22 cellular contexts compared by ENCODE assay signal in the genomic region with DNA sequence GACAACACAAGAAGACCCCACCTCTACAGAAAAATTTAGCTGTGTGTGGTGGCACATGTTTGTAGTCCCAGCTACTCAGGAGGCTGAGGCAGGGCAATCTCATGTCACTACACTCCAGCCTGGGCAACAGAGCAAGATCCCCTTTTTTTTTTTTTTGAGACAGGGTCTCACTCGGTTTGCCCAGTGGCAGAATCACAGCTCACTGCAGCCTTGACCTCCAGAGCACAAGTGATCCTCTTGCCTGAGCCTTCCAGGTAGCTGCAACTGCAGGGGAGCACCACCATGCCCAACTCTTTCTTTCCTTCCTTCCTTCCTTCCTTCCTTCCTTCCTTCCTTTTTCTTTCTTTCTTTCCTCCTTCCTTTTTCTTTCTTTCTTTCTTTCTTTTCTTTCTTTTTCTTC. TPM values are rescaled to one million over a fixed set of nuclear protein-coding genes. Genes with fewer than 3 reads are reported as not detected.
A peak's percentile ranks its signal among the peaks of the same experiment; 100 is the strongest.
DNase-seq lines count a peak whose midpoint lies in the region; ATAC-seq, FAIRE-seq and TF ChIP-seq lines count a peak whose summit lies in the region.
"Had no signal": no experiment of that assay in that cellular context is flagged by ENCODE, and none has a peak within 500 bp of the region (broad histone marks: within the 10 kb centered on the region; RNA-seq: fewer than 3 reads in every experiment).

No MANE protein-coding gene starts in this region.

- H3K4me3 ChIP-seq in HEK293 (ENCODE audit: low read depth, low read length): no peak overlapping the region
- H3K4me3 ChIP-seq in K562: no peak overlapping the region
- no peak overlapping the region for H3K4me3 ChIP-seq in spleen
- H3K4me3 ChIP-seq: A549; BLaER1 treated with 17β-estradiol and CSF1 and Interleukin-3, amounts not matched to agents 10 nM and 100 nM; SJSA1 had no signal

- POLR2A ChIA-PET in HEK293 (lab: Yijun Ruan, JAX): no interaction called here
- POLR2A ChIA-PET in K562 (lab: Yijun Ruan, JAX): interaction anchor here (0.6 kb wide), 1 partner anchor 169 kb away, joined by 3 read pairs; no protein-coding TSS in a partner anchor
- POLR2A ChIA-PET in naive thymus-derived CD8-positive, alpha-beta T cell (lab: Charles Lee): no interaction called here

- no peak for TF ChIP-seq RAD21 in K562 (CRISPR knock-in tag; conservative IDR thresholded peaks at IDR 0.05 in 1 of 2, IDR thresholded peaks at IDR 0.05 in 1 of 2)

- H3K4me2 ChIP-seq in K562 (ENCODE audit: insufficient read depth, low read length): no peak overlapping the region
- H3K4me2 ChIP-seq: A549 had no signal

- no TSS peak for BruUV-seq in K562 (replicated peaks; lab: Mats Ljungman, UMichigan)

- no peak overlapping the region for H2AFZ ChIP-seq in K562 (ENCODE audit: low read depth, low read length)

- ATAC-seq in K562: no peak
- no peak for ATAC-seq in naive thymus-derived CD8-positive, alpha-beta T cell
- ATAC-seq: A549, HCT116 had no signal

- H3K27ac Mint-ChIP-seq in naive thymus-derived CD8-positive, alpha-beta T cell: peak overlapping the region in 1 of 10 donors; percentile 33
- H3K27ac Mint-ChIP-seq: CD4-positive, alpha-beta T cell had no signal

- CTCF ChIA-PET in HEK293 (lab: Yijun Ruan, JAX) (no interaction called here), K562 (lab: Yijun Ruan, JAX; ENCODE audit: low intra/inter-chr PET ratio) (no interaction called here)

- TF ChIP-seq POLR2A in K562 (conservative IDR thresholded peaks at IDR 0.05) (no peak), spleen (IDR thresholded peaks at IDR 0.05) (no peak)

- intact Hi-C loops in K562 (cut with micrococcal nuclease) (no loop called here), spleen (cut with DNase I; ENCODE audit: low total_unique reads) (no loop called here)

- H3K27me3 Mint-ChIP-seq in naive thymus-derived CD8-positive, alpha-beta T cell: peaks cover 4 to 9% (median 8%) of the 10 kb centered on the region in 5 donors

- H3K9me3 ChIP-seq in HEK293 (ENCODE audit: control insufficient read depth, insufficient read depth, low read depth, low read length): no peaks in the 10 kb centered on the region
- 0 out of 2 replicates have a peak, but pooled peaks cover 3% of the 10 kb centered on the region for H3K9me3 ChIP-seq in K562 (replicated peaks; ENCODE audit: control insufficient read depth, insufficient read depth, low read depth, low read length)
- no peaks in the 10 kb centered on the region for H3K9me3 ChIP-seq in spleen
- H3K9me3 ChIP-seq: A549; BLaER1 treated with 17β-estradiol and CSF1 and Interleukin-3, amounts not matched to agents 10 nM and 100 nM; SJSA1 had no signal

- H3K36me3 Mint-ChIP-seq in naive thymus-derived CD8-positive, alpha-beta T cell: no peaks in the 10 kb centered on the region

- no peaks in the 10 kb centered on the region for H3K36me3 ChIP-seq in HEK293 (ENCODE audit: control insufficient read depth in 2 of 2, insufficient read depth in 1 of 2, low read length in 2 of 2)
- no peaks in the 10 kb centered on the region for H3K36me3 ChIP-seq in K562 (ENCODE audit: control insufficient read depth, insufficient read depth, low read length)
- H3K36me3 ChIP-seq in spleen: no peaks in the 10 kb centered on the region
- H3K36me3 ChIP-seq: SJSA1 had no signal

- TF ChIP-seq EP300 in K562 (IDR thresholded peaks at IDR 0.05; ENCODE audit: low read length): no peak

- no peaks in the 10 kb centered on the region for H3K79me2 ChIP-seq in K562 (ENCODE audit: control insufficient read depth, insufficient read depth, low read length)

- no peak for FAIRE-seq in K562 (lab: Jason Lieb, UNC)
- FAIRE-seq: A549, D721Med, GM18507 had no signal

- WGBS in K562 (ENCODE audit: insufficient coverage, low coverage, missing lambda C conversion rate): 0% methylated on average over 1 of the region's 1 CpG
- 44 to 86% (median 55%) methylated on average over 1 of the region's 1 CpG for WGBS in spleen, 5 donors

- no peak overlapping the region for H3K27ac ChIP-seq in HEK293 (ENCODE audit: extremely low read depth, low read depth, low read length)
- no peak overlapping the region for H3K27ac ChIP-seq in K562 (ENCODE audit: extremely low read depth, low read depth, low read length)
- H3K27ac ChIP-seq in spleen: no peak overlapping the region
- H3K27ac ChIP-seq: A549, SJSA1 had no signal

- peaks cover 10 to 24% of the 10 kb centered on the region in 2 experiments; a peak in 4 of 5 replicates for H3K27me3 ChIP-seq in K562 (ENCODE audit: control insufficient read depth in 2 of 2, insufficient read depth in 2 of 2, low read length in 2 of 2)
- peaks cover 0 to 14% (median 3%) of the 10 kb centered on the region in 7 donors for H3K27me3 ChIP-seq in spleen (replicated peaks in 1 of 7)

- peaks cover 0 to 13% (median 6%) of the 10 kb centered on the region in 4 donors for H3K4me1 Mint-ChIP-seq in naive thymus-derived CD8-positive, alpha-beta T cell

- no peaks in the 10 kb centered on the region for H3K9me1 ChIP-seq in K562 (ENCODE audit: control insufficient read depth, insufficient read depth, low read length)

- H3K9ac ChIP-seq in K562 (ENCODE audit: insufficient read depth in 1 of 2, low read depth in 2 of 2, low read length in 2 of 2): no peak overlapping the region
- H3K9ac ChIP-seq: BLaER1 treated with 17β-estradiol and CSF1 and Interleukin-3, amounts not matched to agents 10 nM and 100 nM had no signal

- TF ChIP-seq CTCF in HEK293 (tag by site-specific recombination; IDR thresholded peaks at IDR 0.05): no peak
- no peak for TF ChIP-seq CTCF in K562 (IDR thresholded peaks at IDR 0.05 in 2 of 3, conservative IDR thresholded peaks at IDR 0.05 in 1 of 3; ENCODE audit: insufficient read depth in 2 of 3, low read depth in 1 of 3, low read length in 3 of 3)
- TF ChIP-seq CTCF in spleen (IDR thresholded peaks at IDR 0.05 in 8 of 11, conservative IDR thresholded peaks at IDR 0.05 in 3 of 11): no peak

- H3K4me3 Mint-ChIP-seq in naive thymus-derived CD8-positive, alpha-beta T cell: no peak overlapping the region
- H3K4me3 Mint-ChIP-seq: CD4-positive, alpha-beta T cell had no signal

- no peak for DNase-seq in K562 (ENCODE audit: extremely low read depth in 1 of 4, low spot score in 3 of 4)
- peak; percentile 11 for DNase-seq in spleen
- DNase-seq in naive thymus-derived CD8-positive, alpha-beta T cell: no peak
- DNase-seq in activated CD8-positive, alpha-beta memory T cell treated with anti-CD3 and anti-CD28 coated beads, Interleukin-2, amount 50 U/mL, for 4 hours: no peak
- DNase-seq: AML-193; CD4-positive, alpha-beta T cell; KBM-7; MM.1S; NCI-H2029; NCI-H446 treated with DMSO at 0.1 percent for 48 hours; NCI-H526; Right ventricle myocardium superior; RPMI8226 had no signal

- no peaks in the 10 kb centered on the region for H4K20me1 ChIP-seq in K562 (replicated peaks; ENCODE audit: control insufficient read depth, insufficient read depth, low read length)
- H4K20me1 ChIP-seq: BLaER1 treated with 17β-estradiol and CSF1 and Interleukin-3, amounts not matched to agents 10 nM and 100 nM had no signal

- in situ Hi-C loops in K562 (cut with MboI): no loop called here

- no peaks in the 10 kb centered on the region for H3K4me1 ChIP-seq in HEK293 (ENCODE audit: control insufficient read depth, insufficient read depth, low read length)
- peaks cover 0 to 3% of the 10 kb centered on the region in 2 experiments; a peak in 1 of 5 replicates for H3K4me1 ChIP-seq in K562 (replicated peaks in 1 of 2; ENCODE audit: control insufficient read depth in 2 of 2, insufficient read depth in 2 of 2, low read length in 2 of 2)
- peaks cover 0 to 18% (median 6%) of the 10 kb centered on the region in 6 donors for H3K4me1 ChIP-seq in spleen
- H3K4me1 ChIP-seq: A549, SJSA1 had no signal

- no peaks in the 10 kb centered on the region for H3K9me3 Mint-ChIP-seq in naive thymus-derived CD8-positive, alpha-beta T cell
- H3K9me3 Mint-ChIP-seq: CD4-positive, alpha-beta T cell had no signal

RNA-seq across cellular contexts. Expression of gene CLEC4G, which starts 4.2 kb away (rescaled TPM):
- total RNA-seq in K562 (2011; cell fraction: chromatin; rRNA removed; ENCODE audit: low replicate concordance): not detected in 2 replicates
- not detected in 2 replicates for total RNA-seq in K562 (2011; cell fraction: nucleolus; rRNA removed)
- not detected in 2 replicates for total RNA-seq in K562 (2011; cell fraction: nucleoplasm; rRNA removed)
- total RNA-seq in K562 (2014; rRNA removed) (not detected in 2 replicates), K562 (2014; rRNA removed; fragmentation: Illumina TruSeq; extraction: Trizol) (not detected in 2 replicates), K562 (2015; rRNA removed; fragmentation: Illumina TruSeq; extraction: Trizol) (not detected in 2 replicates), K562 (2021) (not detected in 2 replicates), spleen (1 to 10 TPM in 3 of 7 donors, under 1 TPM in 3, not detected in 1; 0.34 to 4.0 (median 0.88) TPM)
- polyA plus RNA-seq in K562 (2011; rRNA removed) (not detected in 2 replicates), K562 (2014; fragmentation: Illumina TruSeq; extraction: Trizol) (not detected in 2 replicates), K562 (2014; fragmentation: Nextera tagmentation; extraction: Ambion mirVana) (not detected), K562 (2014; rRNA removed) (not detected in 2 replicates), spleen (1 to 10 TPM in 2 of 3 donors, under 1 TPM in 1; 0.50 to 1.3 (median 1.0) TPM)
- polyA plus RNA-seq in K562 (2011; cell fraction: cytosol; rRNA removed): not detected in 2 replicates
- not detected in 2 replicates for polyA plus RNA-seq in K562 (2011; cell fraction: nucleus; rRNA removed)
- not detected in 2 replicates for polyA plus RNA-seq in K562 (2012)
- polyA minus RNA-seq in K562 (2011; rRNA and poly(A)+ RNA removed): not detected in 2 replicates
- not detected in 2 replicates for polyA minus RNA-seq in K562 (2011; cell fraction: cytosol; rRNA and poly(A)+ RNA removed)
- polyA minus RNA-seq in K562 (2011; cell fraction: nucleus; rRNA and poly(A)+ RNA removed): not detected in 2 replicates
- total RNA-seq in naive thymus-derived CD8-positive, alpha-beta T cell: not detected
- polyA plus RNA-seq in naive thymus-derived CD8-positive, alpha-beta T cell: not detected
- total RNA-seq: CD4-positive, alpha-beta T cell; H4; HT-29; SJSA1 had no signal
- polyA plus RNA-seq: A549 had no signal

RNA-seq across cellular contexts. Expression of gene CD209, which starts 11.2 kb away (rescaled TPM):
- not detected in 2 replicates for total RNA-seq in K562 (2011; cell fraction: chromatin; rRNA removed; ENCODE audit: low replicate concordance)
- total RNA-seq in K562 (2011; cell fraction: nucleolus; rRNA removed): not detected in 2 replicates
- total RNA-seq in K562 (2011; cell fraction: nucleoplasm; rRNA removed): not detected in 2 replicates
- total RNA-seq in K562 (2014; rRNA removed) (not detected in 2 replicates), K562 (2014; rRNA removed; fragmentation: Illumina TruSeq; extraction: Trizol) (not detected in 2 replicates), K562 (2015; rRNA removed; fragmentation: Illumina TruSeq; extraction: Trizol) (not detected in 2 replicates), K562 (2021) (not detected in 2 replicates), spleen (10 to 100 TPM in 2 of 7 donors, 1 to 10 TPM in 5; 1.1 to 22.2 (median 2.2) TPM)
- polyA plus RNA-seq in K562 (2011; rRNA removed) (0.01 TPM in 2 replicates), K562 (2014; fragmentation: Illumina TruSeq; extraction: Trizol) (not detected in 2 replicates), K562 (2014; fragmentation: Nextera tagmentation; extraction: Ambion mirVana) (not detected), K562 (2014; rRNA removed) (not detected in 2 replicates), spleen (under 1 TPM; 0.42 to 0.56 (median 0.46) TPM)
- polyA plus RNA-seq in K562 (2011; cell fraction: cytosol; rRNA removed): 0.01 and 0.04 TPM in 2 replicates
- polyA plus RNA-seq in K562 (2011; cell fraction: nucleus; rRNA removed): not detected in 2 replicates
- 0.04 TPM in 1 of 2 replicates, not detected in the other for polyA plus RNA-seq in K562 (2012)
- polyA minus RNA-seq in K562 (2011; rRNA and poly(A)+ RNA removed): not detected in 2 replicates
- not detected in 2 replicates for polyA minus RNA-seq in K562 (2011; cell fraction: cytosol; rRNA and poly(A)+ RNA removed)
- polyA minus RNA-seq in K562 (2011; cell fraction: nucleus; rRNA and poly(A)+ RNA removed): not detected in 2 replicates
- total RNA-seq in naive thymus-derived CD8-positive, alpha-beta T cell: under 1 TPM; 0.11 to 0.26 TPM
- polyA plus RNA-seq in naive thymus-derived CD8-positive, alpha-beta T cell: not detected
- total RNA-seq: CD4-positive, alpha-beta T cell; HT-29; SJSA1 had no signal
- polyA plus RNA-seq: A549 had no signal

RNA-seq across cellular contexts. Expression of gene CLEC4M, which starts 26.9 kb away (rescaled TPM):
- total RNA-seq in K562 (2011; cell fraction: chromatin; rRNA removed; ENCODE audit: low replicate concordance): 0.37 and 0.69 TPM in 2 replicates
- 0.53 and 0.83 TPM in 2 replicates for total RNA-seq in K562 (2011; cell fraction: nucleolus; rRNA removed)
- total RNA-seq in K562 (2011; cell fraction: nucleoplasm; rRNA removed): 0.23 TPM in 1 of 2 replicates, not detected in the other
- total RNA-seq in K562 (2014; rRNA removed) (not detected in 2 replicates), K562 (2014; rRNA removed; fragmentation: Illumina TruSeq; extraction: Trizol) (not detected in 2 replicates), K562 (2015; rRNA removed; fragmentation: Illumina TruSeq; extraction: Trizol) (not detected in 2 replicates), K562 (2021) (0.27 TPM in 1 of 2 replicates, not detected in the other), spleen (1 to 10 TPM in 1 of 7 donors, under 1 TPM in 1, not detected in 5; 0.89 to 3.3 TPM)
- polyA plus RNA-seq in K562 (2011; rRNA removed) (0.18 and 0.62 TPM in 2 replicates), K562 (2014; fragmentation: Illumina TruSeq; extraction: Trizol) (not detected in 2 replicates), K562 (2014; fragmentation: Nextera tagmentation; extraction: Ambion mirVana) (under 1 TPM in 1 of 2 experiments, not detected in 1; 0.08 TPM), K562 (2014; rRNA removed) (not detected in 2 replicates), spleen (under 1 TPM in 2 of 3 donors, not detected in 1; 0.12 to 0.26 TPM)
- 0.19 and 0.32 TPM in 2 replicates for polyA plus RNA-seq in K562 (2011; cell fraction: cytosol; rRNA removed)
- 2.4 and 4.7 TPM in 2 replicates for polyA plus RNA-seq in K562 (2011; cell fraction: nucleus; rRNA removed)
- 0.05 and 0.58 TPM in 2 replicates for polyA plus RNA-seq in K562 (2012)
- polyA minus RNA-seq in K562 (2011; rRNA and poly(A)+ RNA removed): 0.27 TPM in 1 of 2 replicates, not detected in the other
- not detected in 2 replicates for polyA minus RNA-seq in K562 (2011; cell fraction: cytosol; rRNA and poly(A)+ RNA removed)
- polyA minus RNA-seq in K562 (2011; cell fraction: nucleus; rRNA and poly(A)+ RNA removed): not detected in 2 replicates
- not detected for total RNA-seq in naive thymus-derived CD8-positive, alpha-beta T cell
- not detected for polyA plus RNA-seq in naive thymus-derived CD8-positive, alpha-beta T cell
- total RNA-seq: CD4-positive, alpha-beta T cell; H4; HT-29; Right ventricle myocardium superior; SJSA1 had no signal
- polyA plus RNA-seq: A549 had no signal

RNA-seq across cellular contexts. Expression of gene FCER2, which starts 34.2 kb away (rescaled TPM):
- total RNA-seq in K562 (2011; cell fraction: chromatin; rRNA removed; ENCODE audit: low replicate concordance): 0.19 TPM in 1 of 2 replicates, not detected in the other
- not detected in 2 replicates for total RNA-seq in K562 (2011; cell fraction: nucleolus; rRNA removed)
- not detected in 2 replicates for total RNA-seq in K562 (2011; cell fraction: nucleoplasm; rRNA removed)
- total RNA-seq in K562 (2014; rRNA removed) (not detected in 2 replicates), K562 (2014; rRNA removed; fragmentation: Illumina TruSeq; extraction: Trizol) (not detected in 2 replicates), K562 (2015; rRNA removed; fragmentation: Illumina TruSeq; extraction: Trizol) (not detected in 2 replicates), K562 (2021) (0.11 and 0.38 TPM in 2 replicates), spleen (100 to 1,000 TPM in 1 of 7 donors, 10 to 100 TPM in 6; 26.4 to 121 (median 47.0) TPM)
- polyA plus RNA-seq in K562 (2011; rRNA removed) (not detected in 2 replicates), K562 (2014; fragmentation: Illumina TruSeq; extraction: Trizol) (not detected in 2 replicates), K562 (2014; fragmentation: Nextera tagmentation; extraction: Ambion mirVana) (not detected), K562 (2014; rRNA removed) (not detected in 2 replicates), spleen (100 to 1,000 TPM in 2 of 3 donors, 10 to 100 TPM in 1; 48.0 to 108 (median 105) TPM)
- 0.04 TPM in 2 replicates for polyA plus RNA-seq in K562 (2011; cell fraction: cytosol; rRNA removed)
- polyA plus RNA-seq in K562 (2011; cell fraction: nucleus; rRNA removed): 0.17 TPM in 1 of 2 replicates, not detected in the other
- polyA plus RNA-seq in K562 (2012): 0.17 TPM in 1 of 2 replicates, not detected in the other
- polyA minus RNA-seq in K562 (2011; rRNA and poly(A)+ RNA removed): not detected in 2 replicates
- polyA minus RNA-seq in K562 (2011; cell fraction: cytosol; rRNA and poly(A)+ RNA removed): not detected in 2 replicates
- polyA minus RNA-seq in K562 (2011; cell fraction: nucleus; rRNA and poly(A)+ RNA removed): not detected in 2 replicates
- 1 to 10 TPM; 1.7 to 2.3 TPM for total RNA-seq in naive thymus-derived CD8-positive, alpha-beta T cell
- polyA plus RNA-seq in naive thymus-derived CD8-positive, alpha-beta T cell: under 1 TPM in 2 of 3 donors, not detected in 1; 0.23 to 0.38 TPM
- total RNA-seq: CD4-positive, alpha-beta T cell; H4; HT-29; SJSA1 had no signal
- polyA plus RNA-seq: A549 had no signal

RNA-seq across cellular contexts. Expression of gene TRAPPC5, which starts 55.5 kb away (rescaled TPM):
- 2.3 and 11.2 TPM in 2 replicates for total RNA-seq in K562 (2011; cell fraction: chromatin; rRNA removed; ENCODE audit: low replicate concordance)
- 11.8 and 15.7 TPM in 2 replicates for total RNA-seq in K562 (2011; cell fraction: nucleolus; rRNA removed)
- total RNA-seq in K562 (2011; cell fraction: nucleoplasm; rRNA removed): 8.2 and 13.0 TPM in 2 replicates
- total RNA-seq in K562 (2014; rRNA removed) (76.2 and 82.6 TPM in 2 replicates), K562 (2014; rRNA removed; fragmentation: Illumina TruSeq; extraction: Trizol) (0.99 and 2.7 TPM in 2 replicates), K562 (2015; rRNA removed; fragmentation: Illumina TruSeq; extraction: Trizol) (40.9 and 42.0 TPM in 2 replicates), K562 (2021) (76.9 and 81.9 TPM in 2 replicates), spleen (10 to 100 TPM; 47.2 to 88.5 (median 77.4) TPM)
- polyA plus RNA-seq in K562 (2011; rRNA removed) (29.3 and 56.7 TPM in 2 replicates), K562 (2014; fragmentation: Illumina TruSeq; extraction: Trizol) (3.9 and 21.4 TPM in 2 replicates), K562 (2014; fragmentation: Nextera tagmentation; extraction: Ambion mirVana) (1 to 10 TPM; 2.0 to 4.2 TPM), K562 (2014; rRNA removed) (45.2 and 53.1 TPM in 2 replicates), spleen (100 to 1,000 TPM in 2 of 3 donors, 10 to 100 TPM in 1; 94.3 to 159 (median 128) TPM)
- polyA plus RNA-seq in K562 (2011; cell fraction: cytosol; rRNA removed): 24.8 and 87.6 TPM in 2 replicates
- 27.0 and 33.8 TPM in 2 replicates for polyA plus RNA-seq in K562 (2011; cell fraction: nucleus; rRNA removed)
- 62.7 and 107 TPM in 2 replicates for polyA plus RNA-seq in K562 (2012)
- polyA minus RNA-seq in K562 (2011; rRNA and poly(A)+ RNA removed): 14.1 and 25.3 TPM in 2 replicates
- polyA minus RNA-seq in K562 (2011; cell fraction: cytosol; rRNA and poly(A)+ RNA removed): 34.8 and 50.1 TPM in 2 replicates
- polyA minus RNA-seq in K562 (2011; cell fraction: nucleus; rRNA and poly(A)+ RNA removed): 3.0 and 11.8 TPM in 2 replicates
- 10 to 100 TPM; 66.5 to 71.8 TPM for total RNA-seq in naive thymus-derived CD8-positive, alpha-beta T cell
- 100 to 1,000 TPM; 154 to 208 (median 170) TPM for polyA plus RNA-seq in naive thymus-derived CD8-positive, alpha-beta T cell

Comparison
In these comparisons a context has a peak if more than half of its experiments do, and no peak if none do; other contexts are left out.
1. Of the 44 proteins assayed by ChIP-seq in both K562 and HEK293: peak only in K562: ZNF121; only in HEK293: none; in both: none; in neither: 43.